ENCODE assay signal across 27 cellular contexts in the genomic region with DNA sequence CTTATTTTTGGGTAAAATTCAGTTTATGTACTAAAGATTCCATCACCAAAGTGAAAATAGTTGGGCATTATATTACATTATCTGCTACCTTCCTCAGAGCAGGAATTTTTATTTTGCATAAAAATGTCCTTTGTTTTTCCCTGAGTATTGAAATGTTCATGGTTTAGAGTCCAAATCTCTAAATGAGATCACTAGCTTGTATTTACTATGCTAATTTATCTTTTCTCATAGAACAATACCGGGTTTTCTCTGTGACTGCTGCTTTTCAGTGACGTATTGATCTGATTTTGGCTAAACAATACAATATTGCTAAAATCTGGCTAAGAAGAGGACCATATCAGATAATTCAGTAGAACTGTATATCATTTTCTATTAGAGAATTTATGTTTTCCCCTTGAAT.
"Had no signal": no experiment of that assay in that cellular context is flagged by ENCODE, and none has a peak within 500 bp of the region (broad histone marks: within the 10 kb centered on the region; RNA-seq: fewer than 3 reads in every experiment).

No MANE protein-coding gene starts in this region.

- H3K27me3 Mint-ChIP-seq: dendritic cell treated with granulocyte-macrophage colony-stimulating factor and Interleukin-4, amounts not matched to agents 40 ng/mL and 50 ng/mL, for 4 days; effector memory CD8-positive, alpha-beta T cell had no signal

- DNase-seq: colonic mucosa; cortex of kidney; dermis blood vessel endothelial cell; dorsolateral prefrontal cortex; effector CD4-positive, alpha-beta T cell; effector CD8-positive, alpha-beta T cell; effector memory CD4-positive, alpha-beta T cell; effector memory CD8-positive, alpha-beta T cell; endodermal cell; erythroblast; esophagus squamous epithelium; foreskin fibroblast; foreskin keratinocyte; foreskin melanocyte; gastrocnemius medialis; glutamatergic neuron; head of caudate nucleus; heart left ventricle; heart right ventricle had no signal

- H3K27ac Mint-ChIP-seq: dendritic cell treated with granulocyte-macrophage colony-stimulating factor and Interleukin-4, amounts not matched to agents 40 ng/mL and 50 ng/mL, for 4 days; effector memory CD8-positive, alpha-beta T cell had no signal

- H3K4me3 Mint-ChIP-seq: dendritic cell treated with granulocyte-macrophage colony-stimulating factor and Interleukin-4, amounts not matched to agents 40 ng/mL and 50 ng/mL, for 4 days; effector memory CD8-positive, alpha-beta T cell; endodermal cell had no signal

- H3K27ac ChIP-seq: colonic mucosa, coronary artery, dorsolateral prefrontal cortex, epithelial cell of prostate, esophagus muscularis mucosa, esophagus squamous epithelium, foreskin keratinocyte, gastrocnemius medialis, gastroesophageal sphincter, heart left ventricle, heart right ventricle, hepatocyte had no signal

- H2AFZ ChIP-seq: hepatocyte had no signal

- H3K27me3 ChIP-seq: colonic mucosa, dorsolateral prefrontal cortex, esophagus muscularis mucosa, esophagus squamous epithelium, foreskin keratinocyte, gastrocnemius medialis, gastroesophageal sphincter, heart left ventricle, heart right ventricle, hepatocyte had no signal

- H3K9me3 Mint-ChIP-seq: dendritic cell treated with granulocyte-macrophage colony-stimulating factor and Interleukin-4, amounts not matched to agents 40 ng/mL and 50 ng/mL, for 4 days; endodermal cell had no signal

- H3K4me2 ChIP-seq: hepatocyte had no signal

- H3K4me3 ChIP-seq: colonic mucosa, coronary artery, dorsolateral prefrontal cortex, esophagus muscularis mucosa, esophagus squamous epithelium, gastrocnemius medialis, gastroesophageal sphincter, heart left ventricle, heart right ventricle, hepatocyte had no signal

- H3K4me1 ChIP-seq: colonic mucosa, esophagus muscularis mucosa, esophagus squamous epithelium, foreskin keratinocyte, gastrocnemius medialis, gastroesophageal sphincter, heart left ventricle, heart right ventricle had no signal

- H3K79me2 ChIP-seq: hepatocyte had no signal

- FAIRE-seq: endothelial cell of umbilical vein had no signal

- ATAC-seq: effector memory CD8-positive, alpha-beta T cell; esophagus mucosa; foreskin keratinocyte; gastrocnemius medialis; gastroesophageal sphincter; heart left ventricle; heart right ventricle had no signal

- H3K36me3 ChIP-seq: colonic mucosa, esophagus muscularis mucosa, esophagus squamous epithelium, gastrocnemius medialis, gastroesophageal sphincter, heart left ventricle, heart right ventricle had no signal
